Comparison of ENCODE assay signal across 18 cellular contexts in the genomic region with DNA sequence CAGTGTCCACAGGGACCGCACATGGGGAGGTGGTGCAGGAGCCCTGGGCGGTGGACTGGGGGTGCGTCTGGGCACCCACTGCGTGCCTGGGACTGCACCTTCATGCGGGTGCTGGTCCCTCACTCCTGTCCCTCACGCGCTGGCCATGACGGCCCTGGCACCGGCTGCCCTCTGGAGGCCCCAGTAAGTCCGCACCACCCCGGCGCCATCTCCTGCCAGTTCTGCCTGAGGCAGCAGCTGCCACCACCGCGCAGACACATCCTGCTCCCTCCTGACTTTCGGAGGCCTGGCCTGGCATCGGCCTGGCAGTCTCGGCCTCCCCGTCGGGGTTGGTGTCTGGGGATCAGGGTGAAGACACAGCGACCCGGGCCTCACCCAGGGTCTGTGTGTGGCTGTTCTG.
DNase-seq lines count a peak whose midpoint lies in the region; ATAC-seq, FAIRE-seq and TF ChIP-seq lines count a peak whose summit lies in the region.
"Had no signal": no experiment of that assay in that cellular context is flagged by ENCODE, and none has a peak within 500 bp of the region (broad histone marks: within the 10 kb centered on the region; RNA-seq: fewer than 3 reads in every experiment).

No MANE protein-coding gene starts in this region.

- H3K4me3 Mint-ChIP-seq in brain (no peak overlapping the region), mesothelial cell of epicardium (no peak overlapping the region)
- no peak overlapping the region for H3K4me3 Mint-ChIP-seq in stimulated activated effector memory CD8-positive, alpha-beta T cell treated with anti-CD3 and anti-CD28 coated beads, Interleukin-12 subunit alpha, Interleukin-12 subunit beta, amount 100 ng/mL, for 72 hours
- no peak overlapping the region for H3K4me3 Mint-ChIP-seq in activated naive CD8-positive, alpha-beta T cell treated with anti-CD3 and anti-CD28 coated beads for 36 hours
- H3K4me3 Mint-ChIP-seq: B cell; CD4-positive, alpha-beta T cell had no signal

- H3K27ac ChIP-seq in SK-N-MC (peak overlapping the region; percentile 50; the same call in 1 of the 2 replicates), RWPE1 (no peak overlapping the region)
- H3K27ac ChIP-seq: GM23248 had no signal

- no peaks in the 10 kb centered on the region for H3K36me3 ChIP-seq in SK-N-MC (ENCODE audit: insufficient read depth, low read length)

- TF ChIP-seq POLR2A in GM12891 (IDR thresholded peaks at IDR 0.05; ENCODE audit: low read depth, low read length) = no peak

- no peaks in the 10 kb centered on the region for H3K9me3 ChIP-seq in SK-N-MC (ENCODE audit: low read depth, low read length)

- CTCF ChIA-PET in RWPE1 (lab: Yijun Ruan, JAX) = no interaction called here

- H3K36me3 Mint-ChIP-seq in brain (no peaks in the 10 kb centered on the region), mesothelial cell of epicardium (no peaks in the 10 kb centered on the region)
- H3K36me3 Mint-ChIP-seq in stimulated activated effector memory CD8-positive, alpha-beta T cell treated with anti-CD3 and anti-CD28 coated beads, Interleukin-12 subunit alpha, Interleukin-12 subunit beta, amount 100 ng/mL, for 72 hours = peaks cover 13% of the 10 kb centered on the region
- no peaks in the 10 kb centered on the region for H3K36me3 Mint-ChIP-seq in activated naive CD8-positive, alpha-beta T cell treated with anti-CD3 and anti-CD28 coated beads for 36 hours

- H3K27me3 Mint-ChIP-seq in brain = peaks cover 24% of the 10 kb centered on the region
- peaks cover 6% of the 10 kb centered on the region for H3K27me3 Mint-ChIP-seq in mesothelial cell of epicardium (ENCODE audit: low read depth)
- peaks cover 5% of the 10 kb centered on the region for H3K27me3 Mint-ChIP-seq in activated naive CD8-positive, alpha-beta T cell treated with anti-CD3 and anti-CD28 coated beads for 36 hours
- H3K27me3 Mint-ChIP-seq: CD4-positive, alpha-beta T cell had no signal

- H3K9me3 Mint-ChIP-seq in brain (peaks cover 0 to 7% (median 0%) of the 10 kb centered on the region in 5 experiments), mesothelial cell of epicardium (no peaks in the 10 kb centered on the region)
- H3K9me3 Mint-ChIP-seq in stimulated activated effector memory CD8-positive, alpha-beta T cell treated with anti-CD3 and anti-CD28 coated beads, Interleukin-12 subunit alpha, Interleukin-12 subunit beta, amount 100 ng/mL, for 72 hours = peaks cover 3% of the 10 kb centered on the region
- no peaks in the 10 kb centered on the region for H3K9me3 Mint-ChIP-seq in activated naive CD8-positive, alpha-beta T cell treated with anti-CD3 and anti-CD28 coated beads for 36 hours
- H3K9me3 Mint-ChIP-seq: CD4-positive, alpha-beta T cell had no signal

- H3K4me1 Mint-ChIP-seq in brain (peaks cover 35% of the 10 kb centered on the region), mesothelial cell of epicardium (peaks cover 54% of the 10 kb centered on the region)
- peaks cover 13% of the 10 kb centered on the region for H3K4me1 Mint-ChIP-seq in stimulated activated effector memory CD8-positive, alpha-beta T cell treated with anti-CD3 and anti-CD28 coated beads, Interleukin-12 subunit alpha, Interleukin-12 subunit beta, amount 100 ng/mL, for 72 hours
- no peaks in the 10 kb centered on the region for H3K4me1 Mint-ChIP-seq in activated naive CD8-positive, alpha-beta T cell treated with anti-CD3 and anti-CD28 coated beads for 36 hours
- H3K4me1 Mint-ChIP-seq: B cell had no signal

- H3K9ac ChIP-seq in SK-N-MC (ENCODE audit: insufficient read length) = peak overlapping the region; percentile 59
- H3K9ac ChIP-seq: GM23248 had no signal

- no peak for ATAC-seq in stimulated activated effector memory CD8-positive, alpha-beta T cell treated with anti-CD3 and anti-CD28 coated beads, Interleukin-12 subunit alpha, Interleukin-12 subunit beta, amount 100 ng/mL, for 72 hours
- ATAC-seq: HCT116, K562 had no signal

- TF ChIP-seq CTCF in brain (conservative IDR thresholded peaks at IDR 0.05) = no peak
- TF ChIP-seq CTCF in mesothelial cell of epicardium (IDR thresholded peaks at IDR 0.05; ENCODE audit: unreplicated experiment) = no peak
- TF ChIP-seq CTCF in RWPE1 (conservative IDR thresholded peaks at IDR 0.05; ENCODE audit: low read depth) = no peak

- FAIRE-seq in GM12891 (lab: Jason Lieb, UNC) = no peak

- no peak overlapping the region for H3K4me3 ChIP-seq in SK-N-MC
- H3K4me3 ChIP-seq: GM23248, K562 had no signal

- POLR2A ChIA-PET in RWPE1 (lab: Yijun Ruan, JAX; ENCODE audit: low non-redundant PET) = no interaction called here

- DNase-seq in SK-N-MC (ENCODE audit: low read depth, low spot score) (no peak), mesothelial cell of epicardium (ENCODE audit: low spot score in 2 of 2, unreplicated experiment in 2 of 2) (no peak), RWPE1 (ENCODE audit: low spot score) (no peak), GM12891 (ENCODE audit: insufficient read length, low spot score) (no peak)
- DNase-seq in stimulated activated effector memory CD8-positive, alpha-beta T cell treated with anti-CD3 and anti-CD28 coated beads, Interleukin-12 subunit alpha, Interleukin-12 subunit beta, amount 100 ng/mL, for 72 hours (ENCODE audit: low spot score in 2 of 2) = no peak
- DNase-seq in activated naive CD8-positive, alpha-beta T cell treated with anti-CD3 and anti-CD28 coated beads for 36 hours = no peak
- DNase-seq: Calu3; CD4-positive, alpha-beta T cell; DMS53; GM23248; NCI-H1417 treated with DMSO at 0.1 percent for 48 hours; NCI-H2029 treated with DMSO at 0.1 percent for 48 hours; NCI-H82; Right ventricle myocardium superior had no signal

- H3K27ac Mint-ChIP-seq in brain (peak overlapping the region in 4 of 5 experiments; percentile 37 to 92 (median 70)), mesothelial cell of epicardium (peak overlapping the region; percentile 91)
- H3K27ac Mint-ChIP-seq in stimulated activated effector memory CD8-positive, alpha-beta T cell treated with anti-CD3 and anti-CD28 coated beads, Interleukin-12 subunit alpha, Interleukin-12 subunit beta, amount 100 ng/mL, for 72 hours = peak overlapping the region; percentile 77
- no peak overlapping the region for H3K27ac Mint-ChIP-seq in activated naive CD8-positive, alpha-beta T cell treated with anti-CD3 and anti-CD28 coated beads for 36 hours
- H3K27ac Mint-ChIP-seq: CD4-positive, alpha-beta T cell had no signal

TF ChIP-seq in GM12891, 5 proteins besides CTCF, POLR2A, EP300 and RAD21:
- no peak for TF ChIP-seq POU2F2 (IDR thresholded peaks at IDR 0.05; ENCODE audit: low read depth, low read length)
- TF ChIP-seq TAF1 (IDR thresholded peaks at IDR 0.05; ENCODE audit: low read depth, low read length) = no peak
- TF ChIP-seq POLR2AphosphoS5 (IDR thresholded peaks at IDR 0.05; ENCODE audit: low read depth, low read length) = no peak
- TF ChIP-seq PAX5 (IDR thresholded peaks at IDR 0.05; ENCODE audit: insufficient read depth, low read length, severe bottlenecking) = no peak
- TF ChIP-seq SPI1 (IDR thresholded peaks at IDR 0.05; ENCODE audit: low read depth, low read length) = no peak
